ENCODE assay signal across 8 cellular contexts in genomic region chr2:12715878-12716249, GRCh38. TPM values are rescaled to one million over a fixed set of nuclear protein-coding genes. Genes with fewer than 3 reads are reported as not detected.
A peak's percentile ranks its signal among the peaks of the same experiment; 100 is the strongest.
DNase-seq lines count a peak whose midpoint lies in the region; ATAC-seq and TF ChIP-seq lines count a peak whose summit lies in the region.

No MANE protein-coding gene starts in this region.

- intact Hi-C loops in IMR-90 (cut with micrococcal nuclease) (loop anchor here (1.0 to 5.0 kb wide), 9 partner anchors 159 to 709 kb away; no protein-coding TSS in a partner anchor), tibial artery (cut with DNase I; ENCODE audit: low total_unique reads) (loop anchor here (1.0 to 10.0 kb wide), 7 partner anchors 32 to 854 kb away; no protein-coding TSS in a partner anchor)

- H3K14ac ChIP-seq in IMR-90 (replicated peaks; ENCODE audit: low read depth, low read length), result peak overlapping the region; percentile 99

- WGBS in IMR-90 (ENCODE audit: extremely low coverage in 2 of 2, insufficient read length in 1 of 2), 2 experiments, result no CpG with 5 or more reads among the region's 10 CpGs

- H2BK5ac ChIP-seq in IMR-90 (ENCODE audit: low read depth, low read length, poor library complexity, severe bottlenecking), result peak overlapping the region; percentile 90

- peak overlapping the region; percentile 98 for H3K9ac ChIP-seq in IMR-90 (ENCODE audit: low read depth, low read length)

- CTCF ChIA-PET in IMR-90 (lab: Yijun Ruan, JAX), result interaction anchor here (0.6 to 2.7 kb wide), 13 partner anchors 14 to 891 kb away, joined by 3 to 12 read pairs (median 4); no protein-coding TSS in a partner anchor

- H3K27me3 Mint-ChIP-seq in osteocyte (ENCODE audit: unreplicated experiment), result no peaks in the 10 kb centered on the region

- peak overlapping the region; percentile 91 for H3K56ac ChIP-seq in IMR-90 (ENCODE audit: extremely low read depth, insufficient read depth, low read length)

- peak overlapping the region; percentile 65 for H2AK5ac ChIP-seq in IMR-90 (ENCODE audit: low read depth, low read length)

- no peaks in the 10 kb centered on the region for H3K36me3 ChIP-seq in IMR-90 (ENCODE audit: control insufficient read depth, insufficient read depth, low read length)
- H3K36me3 ChIP-seq in RWPE2 (ENCODE audit: low read depth), result no peaks in the 10 kb centered on the region
- H3K36me3 ChIP-seq in tibial artery, result no peaks in the 10 kb centered on the region

- H3K4me1 ChIP-seq in IMR-90 (ENCODE audit: control insufficient read depth, insufficient read depth, low read length), result peaks cover 13% of the 10 kb centered on the region
- peaks cover 24% of the 10 kb centered on the region for H3K4me1 ChIP-seq in RWPE2 (ENCODE audit: insufficient read depth, poor library complexity, severe bottlenecking)
- peaks cover 3 to 49% (median 25%) of the 10 kb centered on the region in 4 donors for H3K4me1 ChIP-seq in tibial artery

- peak overlapping the region; percentile 98 for H3K4ac ChIP-seq in IMR-90 (ENCODE audit: low read depth, low read length)

- TF ChIP-seq CTCF in IMR-90 (conservative IDR thresholded peaks at IDR 0.05; ENCODE audit: low read depth, low read length) (peak; percentile 68), RWPE2 (IDR thresholded peaks at IDR 0.05; ENCODE audit: poor library complexity, severe bottlenecking) (peak; percentile 80), osteocyte (IDR thresholded peaks at IDR 0.05) (peak; percentile 77), tibial artery (IDR thresholded peaks at IDR 0.05) (peak; percentile 48 to 49)

- dilution Hi-C loops in IMR-90 (cut with HindIII; ENCODE audit: low sequenced_read_pairs, unreplicated experiment), result no loop called here

- peaks cover 29% of the 10 kb centered on the region for H3K4me1 Mint-ChIP-seq in osteocyte (ENCODE audit: unreplicated experiment)

- peak; percentile 78 for DNase-seq in IMR-90
- DNase-seq in RWPE2 (ENCODE audit: low spot score), result no peak
- peak; percentile 85 for DNase-seq in activated naive CD4-positive, alpha-beta T cell treated with Interleukin-2 at 50 U/mL for 16 hours
- DNase-seq in globus pallidus (ENCODE audit: low spot score), result peak; percentile 75
- peak; percentile 89 for DNase-seq in osteocyte (ENCODE audit: extremely low spot score, unreplicated experiment)
- DNase-seq in tibial artery, result peak; percentile 62 to 86
- no peak for DNase-seq in HPDE6-E6E7 (ENCODE audit: extremely low spot score)

- peaks cover 14% of the 10 kb centered on the region for H3K36me3 Mint-ChIP-seq in osteocyte (ENCODE audit: unreplicated experiment)

- no peaks in the 10 kb centered on the region for H3K9me3 Mint-ChIP-seq in osteocyte (ENCODE audit: unreplicated experiment)

- H2BK120ac ChIP-seq in IMR-90 (ENCODE audit: low read depth, low read length), result peak overlapping the region; percentile 77

- peak overlapping the region; percentile 93 for H4K91ac ChIP-seq in IMR-90 (ENCODE audit: insufficient read depth, low read depth, low read length)

- peak overlapping the region; percentile 99 for H3K27ac Mint-ChIP-seq in osteocyte (ENCODE audit: unreplicated experiment)

- ATAC-seq in GM18498 (IDR thresholded peaks at IDR 0.05; ENCODE audit: unreplicated experiment) (peak; percentile 30), IMR-90 (ENCODE audit: low read depth) (peak; percentile 18; the same call in 1 of the 2 replicates), RWPE2 (ENCODE audit: low read depth) (0 out of 3 replicates have a peak, but pooled peaks have one; percentile 13)

- H3K9me1 ChIP-seq in IMR-90 (ENCODE audit: insufficient read depth, low read length), result peaks cover 5% of the 10 kb centered on the region; the same call in 1 of the 2 replicates

- H3K4me3 ChIP-seq in IMR-90 (ENCODE audit: insufficient read depth, low read depth, low read length), result peak overlapping the region; percentile 65
- peak overlapping the region; percentile 68 for H3K4me3 ChIP-seq in RWPE2 (ENCODE audit: severe bottlenecking)
- H3K4me3 ChIP-seq in tibial artery, result peak overlapping the region; percentile 80 to 89

- POLR2A ChIA-PET in IMR-90 (lab: Charles Lee; ENCODE audit: unreplicated experiment), result interaction anchor here (0.6 kb wide), 1 partner anchor 13 kb away, joined by 5 read pairs; no protein-coding TSS in a partner anchor

- H3K27ac ChIP-seq in IMR-90 (ENCODE audit: insufficient read depth, low read length), result peak overlapping the region; percentile 98
- peak overlapping the region; percentile 93 for H3K27ac ChIP-seq in RWPE2 (ENCODE audit: poor library complexity, severe bottlenecking)
- H3K27ac ChIP-seq in tibial artery, result peak overlapping the region; percentile 91 to 93

- peak overlapping the region; percentile 87 for H2AK9ac ChIP-seq in IMR-90 (replicated peaks; ENCODE audit: low read depth, low read length, poor library complexity)

- no TSS peak for BruUV-seq in IMR-90 (replicated peaks; lab: Mats Ljungman, UMichigan)

- H2BK20ac ChIP-seq in IMR-90 (ENCODE audit: low read depth, low read length), result peak overlapping the region; percentile 85; the same call in 1 of the 2 replicates

- H4K8ac ChIP-seq in IMR-90 (ENCODE audit: low read depth in 2 of 2, low read length in 2 of 2), result peak overlapping the region; percentile 88 to 96

- in situ Hi-C loops in IMR-90 (cut with MboI; ENCODE audit: low sequenced_read_pairs), result loop anchor here (5.0 to 10.0 kb wide), 6 partner anchors 291 to 884 kb away; no protein-coding TSS in a partner anchor

- peak overlapping the region; percentile 96 for H3K18ac ChIP-seq in IMR-90 (ENCODE audit: low read depth, low read length)

- peak overlapping the region; percentile 99 for H3K23ac ChIP-seq in IMR-90 (ENCODE audit: low read depth, low read length)

- H2AFZ ChIP-seq in IMR-90 (replicated peaks; ENCODE audit: low read length, poor library complexity), result peak overlapping the region; percentile 92

- H3K79me1 ChIP-seq in IMR-90 (ENCODE audit: low read depth in 1 of 2, low read length in 2 of 2), result peaks cover 0 to 36% of the 10 kb centered on the region in 2 experiments; a peak in 2 of 4 replicates

- peak overlapping the region; percentile 59; the same call in 2 of the 3 replicates for H2BK15ac ChIP-seq in IMR-90 (ENCODE audit: low read depth, low read length)

- peaks cover 11% of the 10 kb centered on the region; the same call in 1 of the 2 replicates for H4K20me1 ChIP-seq in IMR-90 (ENCODE audit: insufficient read depth, low read length)

- no peaks in the 10 kb centered on the region for H3K27me3 ChIP-seq in IMR-90 (ENCODE audit: control insufficient read depth, insufficient read depth, low read length)
- no peaks in the 10 kb centered on the region for H3K27me3 ChIP-seq in RWPE2 (ENCODE audit: insufficient read depth, poor library complexity, severe bottlenecking)
- H3K27me3 ChIP-seq in tibial artery, result no peaks in the 10 kb centered on the region

- no peak for TF ChIP-seq POLR2A in IMR-90 (IDR thresholded peaks at IDR 0.05; ENCODE audit: low read depth, low read length)

- peak; percentile 74 for TF ChIP-seq RAD21 in IMR-90 (IDR thresholded peaks at IDR 0.05; ENCODE audit: low read length)

- no peaks in the 10 kb centered on the region for H3K9me3 ChIP-seq in IMR-90 (ENCODE audit: control insufficient read depth, insufficient read depth, low read length)
- H3K9me3 ChIP-seq in RWPE2 (ENCODE audit: severe bottlenecking), result no peaks in the 10 kb centered on the region
- no peaks in the 10 kb centered on the region for H3K9me3 ChIP-seq in tibial artery

- peak overlapping the region; percentile 85 for H4K5ac ChIP-seq in IMR-90 (ENCODE audit: low read depth, low read length)

- peak overlapping the region; percentile 89 for H3K4me3 Mint-ChIP-seq in osteocyte (ENCODE audit: unreplicated experiment)

- H3K4me2 ChIP-seq in IMR-90 (ENCODE audit: low read depth, low read length), result peak overlapping the region; percentile 95

TF ChIP-seq in IMR-90, 13 proteins besides CTCF, POLR2A, EP300 and RAD21:
- TF ChIP-seq RCOR1 (IDR thresholded peaks at IDR 0.05; ENCODE audit: insufficient replicate concordance, low read length) (no peak), SMC3 (IDR thresholded peaks at IDR 0.05; ENCODE audit: low read depth, low read length) (peak; percentile 74)

RNA-seq across cellular contexts. Expression of gene TRIB2, which starts 0.9 kb away (rescaled TPM):
- 12.7 and 16.1 TPM in 2 replicates for total RNA-seq in IMR-90 (2012; rRNA removed)
- polyA plus RNA-seq in IMR-90 (2012; rRNA removed), result 10.7 and 12.0 TPM in 2 replicates
- polyA plus RNA-seq in IMR-90 (2012; cell fraction: cytosol; rRNA removed), result 8.4 and 17.9 TPM in 2 replicates
- polyA plus RNA-seq in IMR-90 (2012; cell fraction: nucleus; rRNA removed; ENCODE audit: low replicate concordance), result 30.1 and 46.8 TPM in 2 replicates
- total RNA-seq in osteocyte, result 142 and 146 TPM in 2 replicates

Comparison
In these comparisons a context has a peak if more than half of its experiments do, and no peak if none do; other contexts are left out.
1. DNase-seq: peak in IMR-90 (single experiment), activated naive CD4-positive, alpha-beta T cell treated with Interleukin-2 at 50 U/mL for 16 hours (single experiment), globus pallidus (single experiment), osteocyte (single experiment) and tibial artery (2 of 2); none in RWPE2 (single experiment) and HPDE6-E6E7 (single experiment).
2. Peak in every context shown above with its lines, with median percentiles within 50 percentile points of each other: ATAC-seq, H3K27ac ChIP-seq, H3K4me3 ChIP-seq and CTCF ChIP-seq.